ENCODE assay signal across 8 cellular contexts in the genomic region with DNA sequence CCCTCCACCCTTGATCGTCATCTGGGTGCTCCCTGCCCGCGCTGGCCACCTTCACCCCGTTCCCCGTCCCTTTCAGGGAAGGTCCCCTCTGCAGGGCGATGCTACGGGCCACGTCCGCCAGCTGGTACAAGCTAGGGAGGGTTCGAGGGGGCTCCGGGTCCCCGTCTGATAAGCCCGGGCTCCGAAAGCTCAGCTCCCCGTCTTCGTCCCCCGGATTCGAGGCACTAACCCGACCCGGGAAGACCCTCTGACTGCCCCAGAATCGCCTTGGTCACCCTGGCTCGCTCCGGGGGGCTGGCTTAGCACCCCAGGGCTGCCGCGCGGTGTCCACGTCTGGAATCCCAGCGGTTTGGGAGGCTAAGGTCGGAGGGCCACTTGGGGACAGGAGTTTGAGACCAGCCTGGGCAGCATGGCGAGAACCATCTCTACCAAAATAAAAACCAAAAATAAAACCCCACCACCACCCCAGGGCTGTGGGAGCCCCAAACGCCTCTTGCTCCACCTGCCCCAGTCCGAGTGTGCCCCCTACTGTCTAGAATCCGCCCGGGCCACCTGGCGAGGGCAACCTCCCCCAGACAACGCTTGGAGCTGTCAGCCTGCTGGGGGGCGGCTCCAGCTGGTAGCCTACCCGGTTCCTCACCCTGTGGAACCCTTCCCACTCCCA. TPM values are rescaled to one million over a fixed set of nuclear protein-coding genes. Genes with fewer than 3 reads are reported as not detected.
A peak's percentile ranks its signal among the peaks of the same experiment; 100 is the strongest.
DNase-seq lines count a peak whose midpoint lies in the region; ATAC-seq and TF ChIP-seq lines count a peak whose summit lies in the region.

No MANE protein-coding gene starts in this region.

- no peaks in the 10 kb centered on the region for H3K9me3 ChIP-seq in NT2/D1 (ENCODE audit: insufficient read depth, low read length)
- H3K9me3 ChIP-seq in neuron (ENCODE audit: low read length), result no peaks in the 10 kb centered on the region
- H3K9me3 ChIP-seq in thymus (ENCODE audit: control insufficient read depth), result no peaks in the 10 kb centered on the region

- DNase-seq in NCI-H1105 treated with DMSO at 0.1 percent for 48 hours (lab: John Stamatoyannopoulos, UW), result peak; percentile 3
- DNase-seq in NCI-H1105 (lab: John Stamatoyannopoulos, UW), result no peak
- DNase-seq in NT2/D1 (ENCODE audit: low read depth, low spot score), result no peak
- DNase-seq in activated T-cell treated with anti-CD3 and anti-CD28 coated beads, Interleukin-2, amount 50 U/mL, for 48 hours, result peak; percentile 91 to 92
- peak; percentile 56 for DNase-seq in fibroblast of pulmonary artery (ENCODE audit: low read depth)

- H3K4me3 ChIP-seq in NT2/D1 (ENCODE audit: insufficient read length, low read depth), result peak overlapping the region; percentile 57
- H3K4me3 ChIP-seq in fibroblast of pulmonary artery (replicated peaks; ENCODE audit: low read depth, low read length), result peak overlapping the region; percentile 74
- H3K4me3 ChIP-seq in neuron (ENCODE audit: low read length), result peak overlapping the region; percentile 73
- H3K4me3 ChIP-seq in thymus (ENCODE audit: low read length), result peak overlapping the region; percentile 85

- H2AFZ ChIP-seq in neuron (ENCODE audit: low read depth, low read length), result no peak overlapping the region

- ATAC-seq in GM19351 (IDR thresholded peaks at IDR 0.05; ENCODE audit: unreplicated experiment), result no peak

- peak; percentile 62 for TF ChIP-seq CTCF in fibroblast of pulmonary artery (IDR thresholded peaks at IDR 0.05; ENCODE audit: low read length, missing control alignments)

- H3K27me3 ChIP-seq in NT2/D1 (ENCODE audit: insufficient read depth, insufficient read length) (peaks cover 5% of the 10 kb centered on the region), neuron (ENCODE audit: insufficient read depth, low read length) (no peaks in the 10 kb centered on the region), thymus (ENCODE audit: control insufficient read depth, insufficient read depth) (no peaks in the 10 kb centered on the region)

- H3K27ac ChIP-seq in thymus (ENCODE audit: low read depth), result peak overlapping the region; percentile 93

- H3K36me3 ChIP-seq in NT2/D1 (ENCODE audit: insufficient read depth, insufficient read length, low read length) (peaks cover 3% of the 10 kb centered on the region), neuron (ENCODE audit: insufficient read depth, low read length) (peaks cover 14% of the 10 kb centered on the region), thymus (ENCODE audit: control insufficient read depth, insufficient read depth) (no peaks in the 10 kb centered on the region)

- H3K4me1 ChIP-seq in NT2/D1 (ENCODE audit: insufficient read depth, insufficient read length), result peaks cover 22% of the 10 kb centered on the region
- H3K4me1 ChIP-seq in neuron (ENCODE audit: insufficient read depth, low read length), result peaks cover 30% of the 10 kb centered on the region
- H3K4me1 ChIP-seq in thymus (ENCODE audit: control insufficient read depth, insufficient read depth, low read length), result peaks cover 5% of the 10 kb centered on the region

- H3K9ac ChIP-seq in NT2/D1 (ENCODE audit: insufficient read length, low read depth), result peak overlapping the region; percentile 79

- WGBS in thymus, result 2% methylated on average over 38 of the region's 38 CpGs

RNA-seq across cellular contexts. Expression of gene SLC43A2, which starts 1.1 kb away (rescaled TPM):
- 13.9 TPM for polyA plus RNA-seq in thymus

RNA-seq across cellular contexts. Expression of gene SCARF1, which starts 15.8 kb away (rescaled TPM):
- polyA plus RNA-seq in thymus, result 5.8 TPM

RNA-seq across cellular contexts. Expression of gene RILP, which starts 19.9 kb away (rescaled TPM):
- polyA plus RNA-seq in thymus, result 11.7 TPM

RNA-seq across cellular contexts. Expression of gene PRPF8, which starts 54.9 kb away (rescaled TPM):
- polyA plus RNA-seq in thymus, result 86.2 TPM

Comparison
In these comparisons a context has a peak if more than half of its experiments do, and no peak if none do; other contexts are left out.
1. DNase-seq: peak in NCI-H1105 treated with DMSO at 0.1 percent for 48 hours (single experiment), activated T-cell treated with anti-CD3 and anti-CD28 coated beads, Interleukin-2, amount 50 U/mL, for 48 hours (2 of 2) and fibroblast of pulmonary artery (single experiment); none in NCI-H1105 (single experiment) and NT2/D1 (single experiment).
2. Peak in every context shown above with its lines, with median percentiles within 50 percentile points of each other: H3K4me3 ChIP-seq.